In the genomic region with DNA sequence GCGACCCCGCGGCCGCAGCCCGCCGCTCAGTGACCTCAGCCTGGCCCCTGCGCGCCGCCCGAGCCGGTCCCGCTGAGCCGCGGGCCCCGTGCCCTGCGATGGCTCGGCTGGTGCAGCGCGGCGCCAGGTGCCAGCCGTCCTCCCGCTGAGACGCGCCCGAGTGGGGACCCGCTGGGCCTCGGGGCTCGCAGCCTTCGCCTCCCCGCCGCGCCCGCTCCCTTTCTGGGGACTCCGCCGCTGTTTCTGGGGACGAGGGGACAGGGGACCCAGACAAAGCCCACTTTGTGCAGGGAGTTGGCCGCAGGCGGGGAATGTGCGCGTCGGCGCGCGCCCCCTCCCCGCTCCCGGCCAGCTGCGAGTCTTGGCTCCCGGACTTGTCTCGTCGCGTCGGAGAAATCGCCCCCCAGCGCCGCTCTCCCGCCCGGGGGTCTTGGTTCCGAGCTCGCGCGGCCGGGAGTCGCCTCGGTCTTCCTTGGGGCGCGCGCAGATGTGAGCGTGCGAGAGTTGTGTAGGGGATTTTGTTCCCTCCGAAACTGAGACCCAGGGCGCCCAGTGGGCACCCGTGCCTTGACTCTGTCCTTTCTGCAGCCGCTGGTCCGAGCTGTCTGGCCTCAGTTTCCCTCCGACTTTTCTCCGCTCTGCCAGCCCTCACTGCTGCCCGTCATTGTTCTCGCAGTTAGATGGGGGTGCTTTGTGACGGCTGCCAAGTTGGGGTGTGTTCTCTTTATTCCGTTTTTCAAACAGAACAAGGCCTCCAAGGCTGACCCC, we compare ENCODE assay signal across 8 cellular contexts. TPM values are rescaled to one million over a fixed set of nuclear protein-coding genes. Genes with fewer than 3 reads are reported as not detected.
DNase-seq lines count a peak whose midpoint lies in the region; ATAC-seq and TF ChIP-seq lines count a peak whose summit lies in the region.

No MANE protein-coding gene starts in this region.

- peaks cover 12 to 23% of the 10 kb centered on the region in 2 donors for H3K4me1 ChIP-seq in duodenal mucosa (ENCODE audit: control insufficient read depth in 1 of 2, insufficient read depth in 2 of 2, low read length in 2 of 2)
- H3K4me1 ChIP-seq in mononuclear cell (ENCODE audit: insufficient read depth, low read length) = peaks cover 33% of the 10 kb centered on the region
- H3K4me1 ChIP-seq in vagina = peaks cover 21% of the 10 kb centered on the region

- DNase-seq in activated CD4-positive, alpha-beta T cell treated with anti-CD3 and anti-CD28 coated beads, Interleukin-2, amount 10 ng/mL, durations not matched to agents 7 days and 5 days = no peak
- DNase-seq in activated CD4-positive, alpha-beta T cell treated with anti-CD3 and anti-CD28 coated beads, Interleukin-2, amount 50 U/mL, for 4 hours = no peak
- DNase-seq in MG63 = no peak
- DNase-seq in vagina (ENCODE audit: extremely low spot score in 2 of 2) = peak; percentile 37 to 77
- DNase-seq in NCI-H526 treated with DMSO at 0.1 percent for 48 hours (lab: John Stamatoyannopoulos, UW) = no peak

- H3K9ac ChIP-seq in duodenal mucosa (ENCODE audit: low read depth in 1 of 2, low read length in 2 of 2) = peak overlapping the region in 1 of 2 donors; percentile 1

- no peak for TF ChIP-seq CTCF in vagina (IDR thresholded peaks at IDR 0.05)

- peak overlapping the region; percentile 50 for H3K27ac Mint-ChIP-seq in activated CD4-positive, alpha-beta T cell treated with anti-CD3 and anti-CD28 coated beads, Interleukin-2, amount 10 ng/mL, durations not matched to agents 7 days and 5 days

- no peaks in the 10 kb centered on the region for H3K27me3 ChIP-seq in MG63
- peaks cover 6 to 10% of the 10 kb centered on the region in 2 donors for H3K27me3 ChIP-seq in duodenal mucosa (ENCODE audit: control insufficient read depth in 1 of 2, insufficient read depth in 2 of 2, low read length in 2 of 2)
- H3K27me3 ChIP-seq in mononuclear cell (ENCODE audit: insufficient read depth, low read length) = no peaks in the 10 kb centered on the region
- H3K27me3 ChIP-seq in vagina = no peaks in the 10 kb centered on the region

- CTCF ChIA-PET in activated CD4-positive, alpha-beta T cell treated with anti-CD3 and anti-CD28 coated beads, Interleukin-2, amount 10 ng/mL, durations not matched to agents 7 days and 5 days (lab: Charles Lee) = interaction anchor here (1.0 kb wide), 1 partner anchor 9 kb away, joined by 3 read pairs; no protein-coding TSS in a partner anchor

- peak overlapping the region; percentile 45 for H3K4me3 ChIP-seq in MG63
- peak overlapping the region; percentile 69 to 73 for H3K4me3 ChIP-seq in duodenal mucosa (ENCODE audit: low read depth in 1 of 2, low read length in 2 of 2)
- H3K4me3 ChIP-seq in mononuclear cell (ENCODE audit: low read length) = peak overlapping the region; percentile 53
- H3K4me3 ChIP-seq in vagina = peak overlapping the region; percentile 76 to 84

- H3K36me3 ChIP-seq in MG63 (no peaks in the 10 kb centered on the region), duodenal mucosa (ENCODE audit: control insufficient read depth in 1 of 2, insufficient read depth in 2 of 2, low read length in 2 of 2) (no peaks in the 10 kb centered on the region), vagina (no peaks in the 10 kb centered on the region)

- H3K27ac ChIP-seq in duodenal mucosa (ENCODE audit: low read depth, low read length) = peak overlapping the region; percentile 54
- peak overlapping the region; percentile 72 for H3K27ac ChIP-seq in vagina

- no peak for TF ChIP-seq POLR2A in vagina (IDR thresholded peaks at IDR 0.05)
- no peak for TF ChIP-seq POLR2A in GM18505 (IDR thresholded peaks at IDR 0.05; ENCODE audit: borderline replicate concordance, extremely low read depth, insufficient read depth, insufficient read length)

- no peaks in the 10 kb centered on the region for H3K36me3 Mint-ChIP-seq in activated CD4-positive, alpha-beta T cell treated with anti-CD3 and anti-CD28 coated beads, Interleukin-2, amount 10 ng/mL, durations not matched to agents 7 days and 5 days (ENCODE audit: low read depth)

- H3K9me3 ChIP-seq in MG63 (no peaks in the 10 kb centered on the region), duodenal mucosa (ENCODE audit: control insufficient read depth in 1 of 2, low read length in 2 of 2) (no peaks in the 10 kb centered on the region), mononuclear cell (ENCODE audit: low read depth, low read length) (no peaks in the 10 kb centered on the region), vagina (no peaks in the 10 kb centered on the region)

- intact Hi-C loops in vagina (cut with DNase I) = no loop called here

- no peak for ATAC-seq in GM18505 (IDR thresholded peaks at IDR 0.05; ENCODE audit: unreplicated experiment)

- peaks cover 17% of the 10 kb centered on the region for H3K4me1 Mint-ChIP-seq in activated CD4-positive, alpha-beta T cell treated with anti-CD3 and anti-CD28 coated beads, Interleukin-2, amount 10 ng/mL, durations not matched to agents 7 days and 5 days

- peaks cover 57% of the 10 kb centered on the region for H3K27me3 Mint-ChIP-seq in activated CD4-positive, alpha-beta T cell treated with anti-CD3 and anti-CD28 coated beads, Interleukin-2, amount 10 ng/mL, durations not matched to agents 7 days and 5 days

- POLR2A ChIA-PET in activated CD4-positive, alpha-beta T cell treated with anti-CD3 and anti-CD28 coated beads, Interleukin-2, amount 10 ng/mL, durations not matched to agents 7 days and 5 days (lab: Charles Lee) = no interaction called here

- H3K9me3 Mint-ChIP-seq in activated CD4-positive, alpha-beta T cell treated with anti-CD3 and anti-CD28 coated beads, Interleukin-2, amount 10 ng/mL, durations not matched to agents 7 days and 5 days = no peaks in the 10 kb centered on the region

- peak overlapping the region; percentile 74 for H3K4me3 Mint-ChIP-seq in activated CD4-positive, alpha-beta T cell treated with anti-CD3 and anti-CD28 coated beads, Interleukin-2, amount 10 ng/mL, durations not matched to agents 7 days and 5 days

RNA-seq across cellular contexts. Expression of gene VASH1, which starts 0.8 kb away (rescaled TPM):
- 1 to 10 TPM; 2.1 TPM for total RNA-seq in activated CD4-positive, alpha-beta T cell treated with anti-CD3 and anti-CD28 coated beads, Interleukin-2, amount 10 ng/mL, durations not matched to agents 7 days and 5 days
- 2.1 and 2.8 TPM in 2 replicates for total RNA-seq in MG63 (2014; rRNA removed; shearing (Covaris generic); ENCODE audit: low replicate concordance)
- total RNA-seq in mononuclear cell (2.3 TPM), vagina (6.1 TPM)

RNA-seq across cellular contexts. Expression of gene ANGEL1, which starts 50.6 kb away (rescaled TPM):
- total RNA-seq in activated CD4-positive, alpha-beta T cell treated with anti-CD3 and anti-CD28 coated beads, Interleukin-2, amount 10 ng/mL, durations not matched to agents 7 days and 5 days = 10 to 100 TPM; 13.7 TPM
- total RNA-seq in MG63 (2014; rRNA removed; shearing (Covaris generic); ENCODE audit: low replicate concordance) = 1.1 and 2.5 TPM in 2 replicates
- total RNA-seq in mononuclear cell (6.7 TPM), vagina (13.0 TPM)

Comparison
In these comparisons a context has a peak if more than half of its experiments do, and no peak if none do; other contexts are left out.
1. DNase-seq: peak in vagina (2 of 2); none in activated CD4-positive, alpha-beta T cell treated with anti-CD3 and anti-CD28 coated beads, Interleukin-2, amount 10 ng/mL, durations not matched to agents 7 days and 5 days (single experiment), activated CD4-positive, alpha-beta T cell treated with anti-CD3 and anti-CD28 coated beads, Interleukin-2, amount 50 U/mL, for 4 hours (0 of 2), MG63 (single experiment) and NCI-H526 treated with DMSO at 0.1 percent for 48 hours (single experiment).
2. Peak in every context shown above with its lines, with median percentiles within 50 percentile points of each other: H3K4me3 ChIP-seq.